8 cellular contexts compared by ENCODE assay signal in the genomic region with DNA sequence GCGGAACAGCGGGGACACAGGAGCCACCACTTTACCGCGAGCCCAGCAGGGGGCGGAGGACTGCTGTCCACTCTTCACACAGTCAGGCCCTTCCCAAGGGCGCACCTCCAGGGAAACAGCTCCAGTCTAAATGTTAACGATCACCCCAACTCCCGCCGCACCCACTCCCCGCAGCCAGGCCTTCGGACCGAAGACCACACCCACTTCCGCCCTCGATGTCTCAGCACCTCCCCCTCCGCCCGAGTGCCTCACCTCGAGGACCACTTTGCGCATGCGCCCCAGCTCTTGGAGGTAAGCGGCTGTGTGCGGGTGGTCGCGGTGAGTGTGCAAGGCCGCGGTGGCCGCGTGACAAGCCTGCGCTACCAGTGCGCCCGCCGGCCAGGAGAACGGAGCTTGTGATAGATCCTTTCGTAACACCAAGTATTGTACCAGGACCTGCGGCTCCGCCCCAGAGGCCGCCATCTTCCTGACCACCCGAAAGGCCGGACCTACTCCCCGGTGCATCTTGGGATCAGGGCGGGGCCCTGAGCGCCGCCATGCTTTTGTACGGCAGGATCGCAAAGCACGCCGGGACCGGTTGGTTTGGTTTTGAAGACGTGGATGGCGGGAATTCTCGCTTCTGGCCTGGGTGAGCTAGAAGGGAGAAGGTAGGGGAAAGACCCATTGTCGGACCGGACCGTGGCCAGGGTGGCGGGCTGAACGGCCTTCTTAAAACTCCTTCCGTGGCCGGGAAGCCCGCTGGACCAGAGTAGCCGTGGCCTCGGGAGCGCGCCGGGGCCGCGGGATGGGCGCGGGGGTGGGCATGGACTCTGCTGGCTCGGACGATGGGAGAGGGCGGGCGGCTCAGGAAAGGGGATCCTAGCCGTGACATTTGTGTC. TPM values are rescaled to one million over a fixed set of nuclear protein-coding genes. Genes with fewer than 3 reads are reported as not detected.
A peak's percentile ranks its signal among the peaks of the same experiment; 100 is the strongest.
DNase-seq lines count a peak whose midpoint lies in the region; ATAC-seq and TF ChIP-seq lines count a peak whose summit lies in the region.

A gene with protein sequence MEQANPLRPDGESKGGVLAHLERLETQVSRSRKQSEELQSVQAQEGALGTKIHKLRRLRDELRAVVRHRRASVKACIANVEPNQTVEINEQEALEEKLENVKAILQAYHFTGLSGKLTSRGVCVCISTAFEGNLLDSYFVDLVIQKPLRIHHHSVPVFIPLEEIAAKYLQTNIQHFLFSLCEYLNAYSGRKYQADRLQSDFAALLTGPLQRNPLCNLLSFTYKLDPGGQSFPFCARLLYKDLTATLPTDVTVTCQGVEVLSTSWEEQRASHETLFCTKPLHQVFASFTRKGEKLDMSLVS (plus strand): TSS at position 552 of the 878 bp plus-strand sequence. CDS start 495 bp downstream, outside the sequence.
A gene with protein sequence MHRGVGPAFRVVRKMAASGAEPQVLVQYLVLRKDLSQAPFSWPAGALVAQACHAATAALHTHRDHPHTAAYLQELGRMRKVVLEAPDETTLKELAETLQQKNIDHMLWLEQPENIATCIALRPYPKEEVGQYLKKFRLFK (minus strand): TSS at position 518 of the 878 bp plus-strand sequence. CDS start 14 bp downstream, at position 504.

- peaks cover 29% of the 10 kb centered on the region for H3K36me3 ChIP-seq in HAP-1 (replicated peaks)
- H3K36me3 ChIP-seq in MG63, result peaks cover 44% of the 10 kb centered on the region

- peak within 1 kb of the TSS; percentile 98 for H3K4me3 Mint-ChIP-seq in nephron progenitor cell
- H3K4me3 Mint-ChIP-seq in stimulated activated naive CD8-positive, alpha-beta T cell treated with anti-CD3 and anti-CD28 coated beads, Interleukin-15, amount 100 ng/mL, for 72 hours, result peak within 1 kb of the TSS; percentile 97 to 98

- peak within 1 kb of the TSS; percentile 95 for H3K4me3 ChIP-seq in HAP-1
- H3K4me3 ChIP-seq in MG63, result peak within 1 kb of the TSS; percentile 99
- peak within 1 kb of the TSS; percentile 96 for H3K4me3 ChIP-seq in fibroblast of the aortic adventitia (ENCODE audit: low read depth, low read length)

- TF ChIP-seq CTCF in fibroblast of the aortic adventitia (IDR thresholded peaks at IDR 0.05; ENCODE audit: insufficient read depth, low read length), result peak; percentile 74
- peak; percentile 69 for TF ChIP-seq CTCF in nephron progenitor cell (IDR thresholded peaks at IDR 0.05)

- H3K27me3 ChIP-seq in HAP-1 (ENCODE audit: low read depth), result no peaks in the 10 kb centered on the region
- H3K27me3 ChIP-seq in MG63, result no peaks in the 10 kb centered on the region

- DNase-seq in GDM1 (lab: John Stamatoyannopoulos, UW) (peak; percentile 94), HAP-1 (ENCODE audit: low spot score in 2 of 2) (peak; percentile 93 to 97), MG63 (peak; percentile 95), SHP77 treated with DMSO at 0.1 percent for 48 hours (lab: John Stamatoyannopoulos, UW) (peak; percentile 95), fibroblast of the aortic adventitia (ENCODE audit: low read depth) (peak; percentile 96), nephron progenitor cell (peak; percentile 95)
- peak; percentile 98 for DNase-seq in activated effector memory CD4-positive, alpha-beta T cell treated with anti-CD3 and anti-CD28 coated beads, Interleukin-2, amount 50 U/mL, for 16 hours
- peak; percentile 94 to 95 for DNase-seq in stimulated activated naive CD8-positive, alpha-beta T cell treated with anti-CD3 and anti-CD28 coated beads, Interleukin-15, amount 100 ng/mL, for 72 hours

- peak within 1 kb of the TSS; percentile 100 for H3K27ac Mint-ChIP-seq in nephron progenitor cell
- peak within 1 kb of the TSS; percentile 100 for H3K27ac Mint-ChIP-seq in stimulated activated naive CD8-positive, alpha-beta T cell treated with anti-CD3 and anti-CD28 coated beads, Interleukin-15, amount 100 ng/mL, for 72 hours

- H3K9me3 ChIP-seq in HAP-1 (no peaks in the 10 kb centered on the region), MG63 (no peaks in the 10 kb centered on the region)

- H3K4me1 Mint-ChIP-seq in nephron progenitor cell, result peaks cover 53% of the 10 kb centered on the region
- H3K4me1 Mint-ChIP-seq in stimulated activated naive CD8-positive, alpha-beta T cell treated with anti-CD3 and anti-CD28 coated beads, Interleukin-15, amount 100 ng/mL, for 72 hours, result peaks cover 48% of the 10 kb centered on the region

- ATAC-seq in stimulated activated naive CD8-positive, alpha-beta T cell treated with anti-CD3 and anti-CD28 coated beads, Interleukin-15, amount 100 ng/mL, for 72 hours, result peak; percentile 97

- in situ Hi-C loops in HAP-1 (cut with MboI; ENCODE audit: low sequenced_read_pairs), result no loop called here

- peaks cover 16% of the 10 kb centered on the region for H3K4me1 ChIP-seq in HAP-1

- peaks cover 53% of the 10 kb centered on the region for H3K36me3 Mint-ChIP-seq in nephron progenitor cell (ENCODE audit: low read depth)

- peaks cover 17% of the 10 kb centered on the region for H3K9me3 Mint-ChIP-seq in nephron progenitor cell
- H3K9me3 Mint-ChIP-seq in stimulated activated naive CD8-positive, alpha-beta T cell treated with anti-CD3 and anti-CD28 coated beads, Interleukin-15, amount 100 ng/mL, for 72 hours, result no peaks in the 10 kb centered on the region

- H3K27me3 Mint-ChIP-seq in nephron progenitor cell (ENCODE audit: low read depth, poor library complexity), result peaks cover 3% of the 10 kb centered on the region
- no peaks in the 10 kb centered on the region for H3K27me3 Mint-ChIP-seq in stimulated activated naive CD8-positive, alpha-beta T cell treated with anti-CD3 and anti-CD28 coated beads, Interleukin-15, amount 100 ng/mL, for 72 hours

RNA-seq across cellular contexts. Expression of the first gene that starts in this region (rescaled TPM):
- 18.3 and 25.5 TPM in 2 replicates for total RNA-seq in MG63 (2014; rRNA removed; shearing (Covaris generic); ENCODE audit: low replicate concordance)
- 5.5 and 35.3 TPM in 2 replicates for total RNA-seq in fibroblast of the aortic adventitia (ENCODE audit: low replicate concordance)

RNA-seq across cellular contexts. Expression of the second gene that starts in this region (rescaled TPM):
- 28.6 and 32.1 TPM in 2 replicates for total RNA-seq in MG63 (2014; rRNA removed; shearing (Covaris generic); ENCODE audit: low replicate concordance)
- total RNA-seq in fibroblast of the aortic adventitia (ENCODE audit: low replicate concordance), result 23.7 and 33.4 TPM in 2 replicates

Comparison
In these comparisons a context has a peak if more than half of its experiments do, and no peak if none do; other contexts are left out.
1. Peak in every context shown above with its lines: DNase-seq, ATAC-seq and H3K4me3 ChIP-seq.